Comparison of ENCODE assay signal across 8 cellular contexts in genomic region chr17:49224198-49224996, GRCh38. TPM values are rescaled to one million over a fixed set of nuclear protein-coding genes. Genes with fewer than 3 reads are reported as not detected.
DNase-seq lines count a peak whose midpoint lies in the region; ATAC-seq and TF ChIP-seq lines count a peak whose summit lies in the region.

No MANE protein-coding gene starts in this region.

- H3K9me3 ChIP-seq in Peyer's patch (no peaks in the 10 kb centered on the region), body of pancreas (no peaks in the 10 kb centered on the region), mesodermal cell (ENCODE audit: control insufficient read depth, low read length) (no peaks in the 10 kb centered on the region), HAP-1 (no peaks in the 10 kb centered on the region)

- in situ Hi-C loops in HAP-1 (cut with MboI; ENCODE audit: low sequenced_read_pairs), result no loop called here

- ATAC-seq in body of pancreas (no peak), HG02840 (IDR thresholded peaks at IDR 0.05; ENCODE audit: low FRiP score, unreplicated experiment) (no peak), GM18517 (IDR thresholded peaks at IDR 0.05; ENCODE audit: unreplicated experiment) (no peak)

- TF ChIP-seq POLR2A in Peyer's patch (IDR thresholded peaks at IDR 0.05), result no peak
- TF ChIP-seq POLR2A in body of pancreas (IDR thresholded peaks at IDR 0.05), result no peak

- 2 to 3% methylated on average over 22 to 95 of the region's 95 CpGs for WGBS in body of pancreas, 2 donors
- 25 to 28% methylated on average over 79 to 93 of the region's 95 CpGs for WGBS in mesodermal cell (ENCODE audit: insufficient coverage in 2 of 2), 2 experiments

- TF ChIP-seq CTCF in GM06990 (IDR thresholded peaks at IDR 0.05; ENCODE audit: insufficient read depth, low read length, poor library complexity, severe bottlenecking) (no peak), Peyer's patch (IDR thresholded peaks at IDR 0.05) (no peak), body of pancreas (IDR thresholded peaks at IDR 0.05) (no peak)

- peaks cover 0 to 26% (median 23%) of the 10 kb centered on the region in 4 donors for H3K4me1 ChIP-seq in Peyer's patch
- H3K4me1 ChIP-seq in body of pancreas, result peaks cover 18% of the 10 kb centered on the region
- peaks cover 16% of the 10 kb centered on the region for H3K4me1 ChIP-seq in mesodermal cell (ENCODE audit: control insufficient read depth, insufficient read depth, low read length, poor library complexity, severe bottlenecking)
- no peaks in the 10 kb centered on the region for H3K4me1 ChIP-seq in HAP-1

- H3K27me3 ChIP-seq in GM06990 (replicated peaks; ENCODE audit: control insufficient read depth, insufficient read depth, low read length), result no peaks in the 10 kb centered on the region
- H3K27me3 ChIP-seq in Peyer's patch, result no peaks in the 10 kb centered on the region
- H3K27me3 ChIP-seq in body of pancreas, result peaks cover 0 to 11% of the 10 kb centered on the region in 2 donors
- H3K27me3 ChIP-seq in HAP-1 (ENCODE audit: low read depth), result no peaks in the 10 kb centered on the region

- peak overlapping the region in 2 of 4 donors; percentile 12 to 68 for H3K27ac ChIP-seq in Peyer's patch
- H3K27ac ChIP-seq in body of pancreas, result no peak overlapping the region
- H3K27ac ChIP-seq in mesodermal cell (ENCODE audit: low read depth, low read length, severe bottlenecking), result no peak overlapping the region

- DNase-seq in GM06990 (ENCODE audit: extremely low read depth, insufficient read length) (peak; percentile 69), Peyer's patch (peak; percentile 66 to 83 (median 74)), body of pancreas (peak in 3 of 4 donors; percentile 21 to 45 (median 37)), foreskin melanocyte (no peak), HAP-1 (ENCODE audit: low spot score in 2 of 2) (no peak)

- intact Hi-C loops in body of pancreas (cut with DNase I), result no loop called here

- H3K4me3 ChIP-seq in GM06990 (replicated peaks; ENCODE audit: low read depth, low read length) (no peak overlapping the region), Peyer's patch (peak overlapping the region; percentile 24 to 42 (median 34)), body of pancreas (no peak overlapping the region), mesodermal cell (ENCODE audit: extremely low read depth, insufficient read depth, low read length, poor library complexity, severe bottlenecking) (peak overlapping the region; percentile 12), HAP-1 (no peak overlapping the region)

- H3K36me3 ChIP-seq in GM06990 (ENCODE audit: control insufficient read depth, insufficient read depth, low read length) (peaks cover 17% of the 10 kb centered on the region), Peyer's patch (no peaks in the 10 kb centered on the region), body of pancreas (replicated peaks in 1 of 2; ENCODE audit: insufficient read depth in 1 of 2, low read depth in 2 of 2) (no peaks in the 10 kb centered on the region), mesodermal cell (ENCODE audit: control insufficient read depth, insufficient read depth, low read length) (peaks cover 11% of the 10 kb centered on the region), HAP-1 (replicated peaks) (no peaks in the 10 kb centered on the region)

RNA-seq across cellular contexts. Expression of gene PHOSPHO1, which starts 6.2 kb away (rescaled TPM):
- total RNA-seq in Peyer's patch (not detected), body of pancreas (10 to 100 TPM in 1 of 2 donors, not detected in 1; 13.5 TPM)
- polyA plus RNA-seq in mesodermal cell (2013, experiment 1 of 2), result 1.4 TPM
- 1.3 TPM for polyA plus RNA-seq in mesodermal cell (2013, experiment 2 of 2)

RNA-seq across cellular contexts. Expression of gene ABI3, which starts 13.9 kb away (rescaled TPM):
- total RNA-seq in Peyer's patch (10 to 100 TPM in 2 of 4 donors, 1 to 10 TPM in 2; 4.9 to 50.3 (median 8.9) TPM), body of pancreas (1 to 10 TPM; 4.9 to 6.3 TPM)
- 13.7 TPM for polyA plus RNA-seq in mesodermal cell (2013, experiment 1 of 2)
- polyA plus RNA-seq in mesodermal cell (2013, experiment 2 of 2), result 10.1 TPM

RNA-seq across cellular contexts. Expression of gene GNGT2, which starts 14.0 kb away (rescaled TPM):
- total RNA-seq in Peyer's patch (10 to 100 TPM in 1 of 4 donors, 1 to 10 TPM in 1, not detected in 2; 4.8 to 14.0 TPM), body of pancreas (10 to 100 TPM in 1 of 2 donors, not detected in 1; 16.8 TPM)
- 2.1 TPM for polyA plus RNA-seq in mesodermal cell (2013, experiment 1 of 2)
- 2.1 TPM for polyA plus RNA-seq in mesodermal cell (2013, experiment 2 of 2)

Comparison
In these comparisons a context has a peak if more than half of its experiments do, and no peak if none do; other contexts are left out.
1. DNase-seq: peak in GM06990 (single experiment), Peyer's patch (3 of 3) and body of pancreas (3 of 4); none in foreskin melanocyte (single experiment) and HAP-1 (0 of 2).
2. H3K4me3 ChIP-seq: peak in Peyer's patch (4 of 4) and mesodermal cell (single experiment); none in GM06990 (single experiment), body of pancreas (0 of 2) and HAP-1 (single experiment).